ENCODE assay signal across 8 cellular contexts in genomic region chr1:230979389-230979716, GRCh38. TPM values are rescaled to one million over a fixed set of nuclear protein-coding genes. Genes with fewer than 3 reads are reported as not detected.
DNase-seq lines count a peak whose midpoint lies in the region; FAIRE-seq and TF ChIP-seq lines count a peak whose summit lies in the region.

No MANE protein-coding gene starts in this region.

- H3K9me3 Mint-ChIP-seq in activated T-helper 1 cell treated with anti-CD3 and anti-CD28 coated beads, Interleukin-12 subunit alpha, Interleukin-12 subunit beta, Interleukin-2, Interleukin-4 antibody, amounts not matched to agents 30 ng/mL and 10 ng/mL and 1 ng/mL, durations not matched to agents 14 hours and 24 hours and 36 hours: no peaks in the 10 kb centered on the region

- DNase-seq in HFF-Myc (ENCODE audit: extremely low read depth, low read depth): no peak
- no peak for DNase-seq in activated T-helper 1 cell treated with anti-CD3 and anti-CD28 coated beads, Interleukin-12 subunit alpha, Interleukin-12 subunit beta, Interleukin-2, Interleukin-4 antibody, amounts not matched to agents 30 ng/mL and 10 ng/mL and 1 ng/mL, durations not matched to agents 14 hours and 24 hours and 36 hours (ENCODE audit: low spot score)
- DNase-seq in spleen: no peak
- DNase-seq in NOMO-1 treated with dmso at 0.1 percent for 144 hours (lab: John Stamatoyannopoulos, UW; ENCODE audit: unreplicated experiment): no peak
- no peak for DNase-seq in GM19239 (ENCODE audit: insufficient read length, low spot score)
- no peak for DNase-seq in stimulated activated CD8-positive, alpha-beta memory T cell treated with anti-CD3 and anti-CD28 coated beads, Interleukin-4, amount 100 ng/mL, for 48 hours
- no peak for DNase-seq in AG08395 (ENCODE audit: low spot score)

- FAIRE-seq in GM19239 (lab: Jason Lieb, UNC): no peak

- H3K27ac ChIP-seq in spleen: peak overlapping the region; percentile 61 to 92 (median 84)

- H3K9me3 ChIP-seq in iPS-15b (ENCODE audit: control insufficient read depth, insufficient read depth, low read length) (no peaks in the 10 kb centered on the region), spleen (no peaks in the 10 kb centered on the region)

- peaks cover 27% of the 10 kb centered on the region for H3K4me1 Mint-ChIP-seq in activated T-helper 1 cell treated with anti-CD3 and anti-CD28 coated beads, Interleukin-12 subunit alpha, Interleukin-12 subunit beta, Interleukin-2, Interleukin-4 antibody, amounts not matched to agents 30 ng/mL and 10 ng/mL and 1 ng/mL, durations not matched to agents 14 hours and 24 hours and 36 hours (ENCODE audit: low read depth)

- H3K36me3 Mint-ChIP-seq in activated T-helper 1 cell treated with anti-CD3 and anti-CD28 coated beads, Interleukin-12 subunit alpha, Interleukin-12 subunit beta, Interleukin-2, Interleukin-4 antibody, amounts not matched to agents 30 ng/mL and 10 ng/mL and 1 ng/mL, durations not matched to agents 14 hours and 24 hours and 36 hours (ENCODE audit: low read depth): peaks cover 19% of the 10 kb centered on the region

- intact Hi-C loops in activated T-helper 1 cell treated with anti-CD3 and anti-CD28 coated beads, Interleukin-12 subunit alpha, Interleukin-12 subunit beta, Interleukin-2, Interleukin-4 antibody, amounts not matched to agents 30 ng/mL and 10 ng/mL and 1 ng/mL, durations not matched to agents 14 hours and 24 hours and 36 hours (cut with micrococcal nuclease): loop anchor here (1.0 to 5.0 kb wide), 9 partner anchors 60 to 1352 kb away; partner anchors contain the start of genes C1orf198, COG2, SPRTN and TAF5L
- intact Hi-C loops in spleen (cut with DNase I; ENCODE audit: low total_unique reads): loop anchor here (5.0 kb wide), 1 partner anchor 58 kb away; no protein-coding TSS in a partner anchor

- TF ChIP-seq CTCF in HFF-Myc (IDR thresholded peaks at IDR 0.05; ENCODE audit: low read depth, low read length, missing control alignments) (no peak), spleen (IDR thresholded peaks at IDR 0.05 in 8 of 11, conservative IDR thresholded peaks at IDR 0.05 in 3 of 11) (no peak)

- H3K27me3 ChIP-seq in iPS-15b (ENCODE audit: control insufficient read depth, insufficient read depth, low read length): peaks cover 28% of the 10 kb centered on the region
- H3K27me3 ChIP-seq in spleen (replicated peaks in 1 of 7): no peaks in the 10 kb centered on the region

- peak overlapping the region; percentile 91 for H3K4me3 ChIP-seq in HFF-Myc (replicated peaks; ENCODE audit: low read depth, low read length)
- peak overlapping the region; percentile 77 for H3K4me3 ChIP-seq in iPS-15b (ENCODE audit: low read depth, low read length)
- peak overlapping the region; percentile 78 to 99 (median 94) for H3K4me3 ChIP-seq in spleen

- H3K36me3 ChIP-seq in iPS-15b (ENCODE audit: control insufficient read depth, insufficient read depth, low read length) (no peaks in the 10 kb centered on the region), spleen (peaks cover 0 to 43% (median 0%) of the 10 kb centered on the region in 6 donors)

- no peaks in the 10 kb centered on the region for H3K4me1 ChIP-seq in iPS-15b (ENCODE audit: control insufficient read depth, insufficient read depth, low read length)
- H3K4me1 ChIP-seq in spleen: peaks cover 17 to 58% (median 37%) of the 10 kb centered on the region in 6 donors

- no peak for TF ChIP-seq POLR2A in spleen (IDR thresholded peaks at IDR 0.05)

- no peaks in the 10 kb centered on the region for H3K27me3 Mint-ChIP-seq in activated T-helper 1 cell treated with anti-CD3 and anti-CD28 coated beads, Interleukin-12 subunit alpha, Interleukin-12 subunit beta, Interleukin-2, Interleukin-4 antibody, amounts not matched to agents 30 ng/mL and 10 ng/mL and 1 ng/mL, durations not matched to agents 14 hours and 24 hours and 36 hours (ENCODE audit: insufficient read depth)

- WGBS in spleen, 5 donors: 3 to 8% (median 5%) methylated on average over 12 of the region's 12 CpGs

- peak overlapping the region; percentile 87 for H3K27ac Mint-ChIP-seq in activated T-helper 1 cell treated with anti-CD3 and anti-CD28 coated beads, Interleukin-12 subunit alpha, Interleukin-12 subunit beta, Interleukin-2, Interleukin-4 antibody, amounts not matched to agents 30 ng/mL and 10 ng/mL and 1 ng/mL, durations not matched to agents 14 hours and 24 hours and 36 hours

- H3K4me3 Mint-ChIP-seq in activated T-helper 1 cell treated with anti-CD3 and anti-CD28 coated beads, Interleukin-12 subunit alpha, Interleukin-12 subunit beta, Interleukin-2, Interleukin-4 antibody, amounts not matched to agents 30 ng/mL and 10 ng/mL and 1 ng/mL, durations not matched to agents 14 hours and 24 hours and 36 hours: no peak overlapping the region

- no peak overlapping the region for H3K9ac ChIP-seq in iPS-15b (ENCODE audit: low read depth, low read length)

RNA-seq across cellular contexts. Expression of gene ARV1, which starts 0.5 kb away (rescaled TPM):
- total RNA-seq in activated T-helper 1 cell treated with anti-CD3 and anti-CD28 coated beads, Interleukin-12 subunit alpha, Interleukin-12 subunit beta, Interleukin-2, Interleukin-4 antibody, amounts not matched to agents 30 ng/mL and 10 ng/mL and 1 ng/mL, durations not matched to agents 14 hours and 24 hours and 36 hours: 14.3 and 14.6 TPM in 2 replicates
- total RNA-seq in spleen: 10 to 100 TPM; 11.8 to 27.4 (median 18.0) TPM
- polyA plus RNA-seq in spleen: 10 to 100 TPM; 17.8 to 31.6 (median 19.5) TPM

RNA-seq across cellular contexts. Expression of gene TTC13, which starts 0.7 kb away (rescaled TPM):
- 20.7 and 21.8 TPM in 2 replicates for total RNA-seq in activated T-helper 1 cell treated with anti-CD3 and anti-CD28 coated beads, Interleukin-12 subunit alpha, Interleukin-12 subunit beta, Interleukin-2, Interleukin-4 antibody, amounts not matched to agents 30 ng/mL and 10 ng/mL and 1 ng/mL, durations not matched to agents 14 hours and 24 hours and 36 hours
- 10 to 100 TPM; 27.0 to 86.6 (median 41.2) TPM for total RNA-seq in spleen
- polyA plus RNA-seq in spleen: 10 to 100 TPM; 16.2 to 29.5 (median 16.5) TPM
